Comparison of ENCODE assay signal across 21 cellular contexts in genomic region chr6:158480989-158481388, GRCh38.
"Had no signal": no experiment of that assay in that cellular context is flagged by ENCODE, and none has a peak within 500 bp of the region (broad histone marks: within the 10 kb centered on the region; RNA-seq: fewer than 3 reads in every experiment).

No MANE protein-coding gene starts in this region.

- H3K9me3 ChIP-seq: left lung, prostate gland, spleen had no signal

- H3K4me1 ChIP-seq: left lung, prostate gland, spleen had no signal

- DNase-seq: activated CD4-positive, alpha-beta memory T cell treated with anti-CD3 and anti-CD28 coated beads, Interleukin-2, amount 10 ng/mL, durations not matched to agents 7 days and 5 days; activated CD4-positive, alpha-beta T cell treated with anti-CD3 and anti-CD28 coated beads, Interleukin-2, amount 10 ng/mL, durations not matched to agents 24 days and 14 days; activated effector memory CD4-positive, alpha-beta T cell treated with Interleukin-2 at 50 U/mL for 16 hours; activated naive CD4-positive, alpha-beta T cell treated with anti-CD3 and anti-CD28 coated beads, Interleukin-2, amount 10 ng/mL, durations not matched to agents 7 days and 5 days; activated T-cell treated with anti-CD3 and anti-CD28 coated beads, Interleukin-2, amount 50 U/mL, for 72 hours; amygdala; effector CD4-positive, alpha-beta T cell; erythroblast; foreskin fibroblast; hippocampal formation; naive thymus-derived CD8-positive, alpha-beta T cell; spleen; stimulated activated CD4-positive, alpha-beta T cell treated with anti-CD3 and anti-CD28 coated beads, Interleukin-4, amount 100 ng/mL, for 1 hour; stimulated activated naive CD4-positive, alpha-beta T cell had no signal

- ATAC-seq: activated CD4-positive, CD25-positive, alpha-beta regulatory T cell treated with anti-CD3 and anti-CD28 coated beads, Interleukin-2, amount 50 U/mL, for 24 hours; left lung; naive thymus-derived CD8-positive, alpha-beta T cell had no signal

- H3K27ac ChIP-seq: left lung, prostate gland, spleen, VCaP had no signal

- H3K4me3 ChIP-seq: left lung, lung, prostate gland, spleen had no signal

- H3K27me3 Mint-ChIP-seq: activated CD4-positive, alpha-beta memory T cell treated with anti-CD3 and anti-CD28 coated beads, Interleukin-2, amount 10 ng/mL, durations not matched to agents 7 days and 5 days; activated CD4-positive, alpha-beta T cell treated with anti-CD3 and anti-CD28 coated beads, Interleukin-2, amount 10 ng/mL, durations not matched to agents 24 days and 14 days; activated naive CD4-positive, alpha-beta T cell treated with anti-CD3 and anti-CD28 coated beads, Interleukin-2, amount 10 ng/mL, durations not matched to agents 7 days and 5 days; dendritic cell treated with granulocyte-macrophage colony-stimulating factor and Interleukin-4, amounts not matched to agents 40 ng/mL and 50 ng/mL, for 4 days; naive thymus-derived CD8-positive, alpha-beta T cell had no signal

- H3K9me3 Mint-ChIP-seq: activated CD4-positive, alpha-beta T cell treated with anti-CD3 and anti-CD28 coated beads, Interleukin-2, amount 10 ng/mL, durations not matched to agents 24 days and 14 days; activated naive CD4-positive, alpha-beta T cell treated with anti-CD3 and anti-CD28 coated beads, Interleukin-2, amount 10 ng/mL, durations not matched to agents 7 days and 5 days; activated T-cell treated with anti-CD3 and anti-CD28 coated beads, Interleukin-2, amount 50 U/mL, for 72 hours; dendritic cell treated with granulocyte-macrophage colony-stimulating factor and Interleukin-4, amounts not matched to agents 40 ng/mL and 50 ng/mL, for 4 days had no signal

- H3K27me3 ChIP-seq: left lung, spleen had no signal

- H3K27ac Mint-ChIP-seq: activated CD4-positive, alpha-beta memory T cell treated with anti-CD3 and anti-CD28 coated beads, Interleukin-2, amount 10 ng/mL, durations not matched to agents 7 days and 5 days; activated CD4-positive, alpha-beta T cell treated with anti-CD3 and anti-CD28 coated beads, Interleukin-2, amount 10 ng/mL, durations not matched to agents 24 days and 14 days; activated naive CD4-positive, alpha-beta T cell treated with anti-CD3 and anti-CD28 coated beads, Interleukin-2, amount 10 ng/mL, durations not matched to agents 7 days and 5 days; activated T-cell treated with anti-CD3 and anti-CD28 coated beads, Interleukin-2, amount 50 U/mL, for 72 hours; dendritic cell treated with granulocyte-macrophage colony-stimulating factor and Interleukin-4, amounts not matched to agents 40 ng/mL and 50 ng/mL, for 4 days; mesothelial cell of epicardium had no signal

- H3K4me3 Mint-ChIP-seq: activated CD4-positive, alpha-beta memory T cell treated with anti-CD3 and anti-CD28 coated beads, Interleukin-2, amount 10 ng/mL, durations not matched to agents 7 days and 5 days; activated CD4-positive, alpha-beta T cell treated with anti-CD3 and anti-CD28 coated beads, Interleukin-2, amount 10 ng/mL, durations not matched to agents 24 days and 14 days; activated naive CD4-positive, alpha-beta T cell treated with anti-CD3 and anti-CD28 coated beads, Interleukin-2, amount 10 ng/mL, durations not matched to agents 7 days and 5 days; activated T-cell treated with anti-CD3 and anti-CD28 coated beads, Interleukin-2, amount 50 U/mL, for 72 hours; dendritic cell treated with granulocyte-macrophage colony-stimulating factor and Interleukin-4, amounts not matched to agents 40 ng/mL and 50 ng/mL, for 4 days; mesothelial cell of epicardium; naive thymus-derived CD8-positive, alpha-beta T cell had no signal

- H3K4me1 Mint-ChIP-seq: activated CD4-positive, alpha-beta T cell treated with anti-CD3 and anti-CD28 coated beads, Interleukin-2, amount 10 ng/mL, durations not matched to agents 24 days and 14 days; activated naive CD4-positive, alpha-beta T cell treated with anti-CD3 and anti-CD28 coated beads, Interleukin-2, amount 10 ng/mL, durations not matched to agents 7 days and 5 days; mesothelial cell of epicardium had no signal
